24 cellular contexts compared by ENCODE assay signal in the genomic region with DNA sequence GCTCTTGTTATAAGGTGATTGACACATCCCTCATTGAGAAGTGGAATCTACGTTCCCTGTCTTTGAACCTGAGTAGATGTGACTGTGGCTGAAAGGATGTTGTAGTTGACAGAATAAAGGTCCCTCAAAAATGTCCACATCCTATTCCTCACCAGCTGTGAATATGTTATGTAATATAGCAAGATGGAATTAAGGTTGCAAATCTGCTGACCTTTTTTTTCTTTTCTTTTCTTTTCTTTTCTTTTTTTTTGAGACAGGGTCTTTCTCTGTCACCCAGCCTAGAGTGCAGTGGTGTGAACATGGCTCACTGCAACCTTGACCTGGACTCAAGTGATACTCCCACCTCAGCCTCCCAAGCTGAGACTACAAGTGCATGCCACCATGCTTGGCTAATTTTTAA.
"Had no signal": no experiment of that assay in that cellular context is flagged by ENCODE, and none has a peak within 500 bp of the region (broad histone marks: within the 10 kb centered on the region; RNA-seq: fewer than 3 reads in every experiment).

No MANE protein-coding gene starts in this region.

- H3K9me3 ChIP-seq: neutrophil, pancreas, psoas muscle, right lobe of liver, sigmoid colon, stomach, thoracic aorta, thyroid gland, tibial nerve, upper lobe of right lung, uterus had no signal

- H3K27ac ChIP-seq: neutrophil, pancreas, psoas muscle, right lobe of liver, sigmoid colon, stomach, thoracic aorta, thyroid gland, tibial nerve, upper lobe of right lung, uterus had no signal

- H3K27me3 ChIP-seq: neutrophil, pancreas, right lobe of liver, sigmoid colon, stomach, thyroid gland, tibial nerve, upper lobe of right lung, uterus had no signal

- H3K4me3 ChIP-seq: pancreas, psoas muscle, right lobe of liver, sigmoid colon, stomach, thoracic aorta, thyroid gland, tibial nerve, upper lobe of right lung, uterus had no signal

- H3K4me1 ChIP-seq: psoas muscle, right lobe of liver, sigmoid colon, thyroid gland, upper lobe of right lung had no signal

- ATAC-seq: naive thymus-derived CD8-positive, alpha-beta T cell; natural killer cell treated with Interleukin-12 subunit alpha and Interleukin-12 subunit beta and Interleukin-15 and Interleukin-18, amount 100 ng/mL, for 72 hours; pancreas; psoas muscle; right cardiac atrium; right lobe of liver; stimulated activated effector memory CD8-positive, alpha-beta T cell treated with anti-CD3 and anti-CD28 coated beads, Interleukin-12 subunit alpha, Interleukin-12 subunit beta, amount 100 ng/mL, for 72 hours; stimulated activated naive B cell treated with anti-CD40 and anti-IgM and Interleukin-4, amounts not matched to agents 10 μg/mL and 1 μg/mL and 100 μg/mL, for 72 hours; upper lobe of right lung had no signal

- FAIRE-seq: small intestine had no signal

- H3K36me3 ChIP-seq: neutrophil, pancreas, right lobe of liver, sigmoid colon, stomach, thoracic aorta, thyroid gland, tibial nerve, upper lobe of right lung, uterus had no signal

- DNase-seq: naive thymus-derived CD8-positive, alpha-beta T cell; nephron progenitor cell; nucleus accumbens; pancreas; psoas muscle; right cardiac atrium; right lobe of liver; sigmoid colon; small intestine; stimulated activated CD4-positive, alpha-beta T cell treated with anti-CD3 and anti-CD28 coated beads, Interleukin-15, amount 100 ng/mL, for 24 hours; stimulated activated CD4-positive, alpha-beta T cell treated with anti-CD3 and anti-CD28 coated beads, Interleukin-2, amount 100 ng/mL, for 24 hours; stimulated activated CD4-positive, alpha-beta T cell treated with anti-CD3 and anti-CD28 coated beads, Interleukin-2, amount 100 ng/mL, for 48 hours; stimulated activated CD4-positive, alpha-beta T cell treated with anti-CD3 and anti-CD28 coated beads, Interleukin-4, amount 100 ng/mL, for 24 hours; stimulated activated naive B cell treated with anti-CD40 and anti-IgM and Interleukin-4, amounts not matched to agents 10 μg/mL and 1 μg/mL and 100 μg/mL, for 72 hours; stimulated activated naive CD4-positive, alpha-beta T cell treated with Interleukin-2 at 50 U/mL for 16 hours; stomach; thyroid gland; upper lobe of right lung; uterus had no signal
